In genomic region chr13:93769607-93770006, GRCh38 we compare ENCODE assay signal across 29 cellular contexts.
"Had no signal": no experiment of that assay in that cellular context is flagged by ENCODE, and none has a peak within 500 bp of the region (broad histone marks: within the 10 kb centered on the region; RNA-seq: fewer than 3 reads in every experiment).

No MANE protein-coding gene starts in this region.

- H3K9me3 Mint-ChIP-seq: activated CD4-positive, alpha-beta memory T cell treated with anti-CD3 and anti-CD28 coated beads for 36 hours; activated CD4-positive, alpha-beta T cell treated with anti-CD3 and anti-CD28 coated beads, Interleukin-2, amount 10 ng/mL, durations not matched to agents 24 days and 14 days; activated T-cell treated with anti-CD3 and anti-CD28 coated beads, Interleukin-2, amount 50 U/mL, for 24 hours; activated T-helper 17 cell treated with anti-CD3 and anti-CD28 coated beads, Interleukin-2, amount 50 U/mL, for 72 hours; stimulated activated naive CD8-positive, alpha-beta T cell treated with anti-CD3 and anti-CD28 coated beads, Interleukin-15, amount 100 ng/mL, for 72 hours had no signal

- H3K36me3 Mint-ChIP-seq: activated CD4-positive, alpha-beta memory T cell treated with anti-CD3 and anti-CD28 coated beads for 36 hours; natural killer cell; stimulated activated memory B cell treated with anti-CD40 and anti-IgM and Interleukin-4, amounts not matched to agents 10 μg/mL and 1 μg/mL and 100 μg/mL, for 72 hours had no signal

- H3K4me1 Mint-ChIP-seq: activated CD4-positive, alpha-beta T cell treated with anti-CD3 and anti-CD28 coated beads, Interleukin-2, amount 10 ng/mL, durations not matched to agents 24 days and 14 days; activated T-helper 17 cell treated with anti-CD3 and anti-CD28 coated beads, Interleukin-2, amount 50 U/mL, for 72 hours; natural killer cell; stimulated activated memory B cell treated with anti-CD40 and anti-IgM and Interleukin-4, amounts not matched to agents 10 μg/mL and 1 μg/mL and 100 μg/mL, for 72 hours; stimulated activated naive CD8-positive, alpha-beta T cell treated with anti-CD3 and anti-CD28 coated beads, Interleukin-15, amount 100 ng/mL, for 72 hours had no signal

- H3K4me3 Mint-ChIP-seq: activated CD4-positive, alpha-beta memory T cell treated with anti-CD3 and anti-CD28 coated beads for 36 hours; activated CD4-positive, alpha-beta T cell treated with anti-CD3 and anti-CD28 coated beads, Interleukin-2, amount 10 ng/mL, durations not matched to agents 24 days and 14 days; activated T-cell treated with anti-CD3 and anti-CD28 coated beads, Interleukin-2, amount 50 U/mL, for 24 hours; activated T-helper 17 cell treated with anti-CD3 and anti-CD28 coated beads, Interleukin-2, amount 50 U/mL, for 72 hours; natural killer cell; stimulated activated memory B cell treated with anti-CD40 and anti-IgM and Interleukin-4, amounts not matched to agents 10 μg/mL and 1 μg/mL and 100 μg/mL, for 72 hours; stimulated activated naive CD8-positive, alpha-beta T cell treated with anti-CD3 and anti-CD28 coated beads, Interleukin-15, amount 100 ng/mL, for 72 hours had no signal

- H3K27ac Mint-ChIP-seq: activated CD4-positive, alpha-beta memory T cell treated with anti-CD3 and anti-CD28 coated beads for 36 hours; activated CD4-positive, alpha-beta T cell treated with anti-CD3 and anti-CD28 coated beads, Interleukin-2, amount 10 ng/mL, durations not matched to agents 24 days and 14 days; activated T-cell treated with anti-CD3 and anti-CD28 coated beads, Interleukin-2, amount 50 U/mL, for 24 hours; activated T-helper 17 cell treated with anti-CD3 and anti-CD28 coated beads, Interleukin-2, amount 50 U/mL, for 72 hours; natural killer cell; progenitor cell of endocrine pancreas; stimulated activated memory B cell treated with anti-CD40 and anti-IgM and Interleukin-4, amounts not matched to agents 10 μg/mL and 1 μg/mL and 100 μg/mL, for 72 hours; stimulated activated naive CD8-positive, alpha-beta T cell treated with anti-CD3 and anti-CD28 coated beads, Interleukin-15, amount 100 ng/mL, for 72 hours had no signal

- H3K27me3 Mint-ChIP-seq: activated CD4-positive, alpha-beta memory T cell treated with anti-CD3 and anti-CD28 coated beads for 36 hours; activated CD4-positive, alpha-beta T cell treated with anti-CD3 and anti-CD28 coated beads, Interleukin-2, amount 10 ng/mL, durations not matched to agents 24 days and 14 days; progenitor cell of endocrine pancreas; stimulated activated memory B cell treated with anti-CD40 and anti-IgM and Interleukin-4, amounts not matched to agents 10 μg/mL and 1 μg/mL and 100 μg/mL, for 72 hours had no signal

- ATAC-seq: activated T-helper 17 cell treated with anti-CD3 and anti-CD28 coated beads, Interleukin-2, amount 50 U/mL, for 72 hours; heart left ventricle; left lung; lower lobe of right lung; natural killer cell; stimulated activated memory B cell treated with anti-CD40 and anti-IgM and Interleukin-4, amounts not matched to agents 10 μg/mL and 1 μg/mL and 100 μg/mL, for 72 hours; stimulated activated naive CD8-positive, alpha-beta T cell treated with anti-CD3 and anti-CD28 coated beads, Interleukin-15, amount 100 ng/mL, for 72 hours had no signal

- DNase-seq: activated CD4-positive, alpha-beta memory T cell treated with anti-CD3 and anti-CD28 coated beads for 36 hours; activated CD4-positive, alpha-beta T cell treated with anti-CD3 and anti-CD28 coated beads, Interleukin-2, amount 10 ng/mL, durations not matched to agents 24 days and 14 days; activated CD4-positive, CD25-positive, alpha-beta regulatory T cell treated with anti-CD3 and anti-CD28 coated beads, Interleukin-2, amount 50 U/mL, for 72 hours; activated CD8-positive, alpha-beta memory T cell treated with anti-CD3 and anti-CD28 coated beads, Interleukin-2, amount 50 U/mL, for 48 hours; activated gamma-delta T cell treated with Interleukin-2 at 50 U/mL for 16 hours; activated naive CD4-positive, alpha-beta T cell treated with anti-CD3 and anti-CD28 coated beads, Interleukin-2, amount 50 U/mL, for 16 hours; activated T-cell treated with anti-CD3 and anti-CD28 coated beads, Interleukin-2, amount 50 U/mL, for 24 hours; amygdala; cerebellar nuclear complex; dorsolateral prefrontal cortex; effector memory CD4-positive, alpha-beta T cell; erythroblast; heart left ventricle; kidney glomerular epithelial cell; left lung; lower lobe of right lung; mesendoderm; natural killer cell; retina; stimulated activated CD4-positive, alpha-beta T cell treated with anti-CD3 and anti-CD28 coated beads, Interleukin-1b, Interleukin-23, amount 100 ng/mL, for 48 hours; stimulated activated CD4-positive, alpha-beta T cell treated with anti-CD3 and anti-CD28 coated beads, Interleukin-4, amount 100 ng/mL, for 4 hours; stimulated activated CD8-positive, alpha-beta memory T cell treated with anti-CD3 and anti-CD28 coated beads, Interleukin-4, amount 100 ng/mL, for 48 hours; stimulated activated naive CD8-positive, alpha-beta T cell treated with anti-CD3 and anti-CD28 coated beads, Interleukin-15, amount 100 ng/mL, for 72 hours; substantia nigra; T-helper 2 cell; thyroid gland had no signal
